25 cellular contexts compared by ENCODE assay signal in the genomic region with DNA sequence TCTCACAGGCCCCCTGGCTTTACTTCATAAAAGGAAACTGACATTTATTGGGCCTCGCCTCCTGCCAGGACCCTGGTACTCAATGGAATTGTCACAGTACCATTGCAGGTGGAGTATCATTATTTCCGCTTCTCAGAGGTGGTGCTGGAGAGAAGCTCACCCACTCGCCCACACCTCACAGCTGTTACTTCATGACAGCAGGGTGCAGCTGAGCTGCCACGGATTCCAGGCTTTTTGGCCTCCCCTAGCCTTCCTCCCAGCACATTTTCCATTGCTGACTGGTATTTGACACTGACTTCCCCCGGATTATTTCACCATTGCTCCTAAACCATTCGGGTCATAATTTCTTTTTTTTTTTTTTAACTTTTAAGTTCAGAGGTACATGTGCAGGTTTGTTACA. TPM values are rescaled to one million over a fixed set of nuclear protein-coding genes. Genes with fewer than 3 reads are reported as not detected.
"Had no signal": no experiment of that assay in that cellular context is flagged by ENCODE, and none has a peak within 500 bp of the region (broad histone marks: within the 10 kb centered on the region; RNA-seq: fewer than 3 reads in every experiment).

No MANE protein-coding gene starts in this region.

- H3K4me3 Mint-ChIP-seq: activated B cell treated with CpG ODN at 0.5 μM for 24 hours; activated CD4-positive, alpha-beta T cell treated with anti-CD3 and anti-CD28 coated beads, Interleukin-2, amount 10 ng/mL, durations not matched to agents 24 days and 14 days; activated naive CD4-positive, alpha-beta T cell treated with anti-CD3 and anti-CD28 coated beads for 36 hours; activated naive CD8-positive, alpha-beta T cell treated with anti-CD3 and anti-CD28 coated beads for 36 hours; activated T-helper 17 cell treated with anti-CD3 and anti-CD28 coated beads, Interleukin-2, amount 50 U/mL, for 72 hours; T-helper 1 cell treated with Interleukin-12 subunit alpha and Interleukin-12 subunit beta and Interleukin-4 antibody, amounts not matched to agents 30 μg/mL and 1 μg/mL, for 36 hours had no signal

- H3K4me1 ChIP-seq: Peyer's patch had no signal

- ATAC-seq: activated T-helper 17 cell treated with anti-CD3 and anti-CD28 coated beads, Interleukin-2, amount 50 U/mL, for 72 hours had no signal

- DNase-seq: activated B cell treated with CpG ODN at 0.5 μM for 24 hours; activated CD4-positive, alpha-beta T cell treated with anti-CD3 and anti-CD28 coated beads for 1 hour; activated CD4-positive, alpha-beta T cell treated with anti-CD3 and anti-CD28 coated beads, Interleukin-2, amount 10 ng/mL, durations not matched to agents 24 days and 14 days; activated CD4-positive, alpha-beta T cell treated with anti-CD3 and anti-CD28 coated beads, Interleukin-2, amount 50 U/mL, for 48 hours; activated gamma-delta T cell; activated naive CD4-positive, alpha-beta T cell treated with anti-CD3 and anti-CD28 coated beads for 36 hours; activated naive CD8-positive, alpha-beta T cell treated with anti-CD3 and anti-CD28 coated beads for 36 hours; activated T-cell treated with anti-CD3 and anti-CD28 coated beads, Interleukin-2, amount 50 U/mL, for 48 hours; anterior cingulate cortex; IMR-90; KG1; NCI-H1048; NCI-H187 treated with DMSO at 0.1 percent for 48 hours; NCI-H2171; NCI-H510A; Peyer's patch; SHP77 had no signal

- H3K27me3 Mint-ChIP-seq: activated CD4-positive, alpha-beta T cell treated with anti-CD3 and anti-CD28 coated beads, Interleukin-2, amount 10 ng/mL, durations not matched to agents 24 days and 14 days had no signal

- H3K36me3 ChIP-seq: Peyer's patch had no signal

- H3K36me3 Mint-ChIP-seq: activated naive CD8-positive, alpha-beta T cell treated with anti-CD3 and anti-CD28 coated beads for 36 hours had no signal

- H3K4me1 Mint-ChIP-seq: activated B cell treated with CpG ODN at 0.5 μM for 24 hours; activated CD4-positive, alpha-beta T cell treated with anti-CD3 and anti-CD28 coated beads, Interleukin-2, amount 10 ng/mL, durations not matched to agents 24 days and 14 days; activated naive CD8-positive, alpha-beta T cell treated with anti-CD3 and anti-CD28 coated beads for 36 hours; activated T-helper 17 cell treated with anti-CD3 and anti-CD28 coated beads, Interleukin-2, amount 50 U/mL, for 72 hours had no signal

- H3K27me3 ChIP-seq: Peyer's patch had no signal

- H3K9me3 ChIP-seq: Peyer's patch had no signal

- H3K9me3 Mint-ChIP-seq: activated B cell treated with CpG ODN at 0.5 μM for 24 hours; activated CD4-positive, alpha-beta T cell treated with anti-CD3 and anti-CD28 coated beads, Interleukin-2, amount 10 ng/mL, durations not matched to agents 24 days and 14 days; activated naive CD4-positive, alpha-beta T cell treated with anti-CD3 and anti-CD28 coated beads for 36 hours; activated naive CD8-positive, alpha-beta T cell treated with anti-CD3 and anti-CD28 coated beads for 36 hours; activated T-helper 17 cell treated with anti-CD3 and anti-CD28 coated beads, Interleukin-2, amount 50 U/mL, for 72 hours; T-helper 1 cell treated with Interleukin-12 subunit alpha and Interleukin-12 subunit beta and Interleukin-4 antibody, amounts not matched to agents 30 μg/mL and 1 μg/mL, for 36 hours had no signal

- H3K27ac Mint-ChIP-seq: activated B cell treated with CpG ODN at 0.5 μM for 24 hours; activated CD4-positive, alpha-beta T cell treated with anti-CD3 and anti-CD28 coated beads, Interleukin-2, amount 10 ng/mL, durations not matched to agents 24 days and 14 days; activated naive CD4-positive, alpha-beta T cell treated with anti-CD3 and anti-CD28 coated beads for 36 hours; activated naive CD8-positive, alpha-beta T cell treated with anti-CD3 and anti-CD28 coated beads for 36 hours; activated T-helper 17 cell treated with anti-CD3 and anti-CD28 coated beads, Interleukin-2, amount 50 U/mL, for 72 hours; T-helper 1 cell treated with Interleukin-12 subunit alpha and Interleukin-12 subunit beta and Interleukin-4 antibody, amounts not matched to agents 30 μg/mL and 1 μg/mL, for 36 hours had no signal

- H3K27ac ChIP-seq: Peyer's patch, RWPE1 had no signal

- H3K4me3 ChIP-seq: Peyer's patch had no signal

RNA-seq across cellular contexts. Expression of a gene that starts 56.6 kb away (rescaled TPM):
- total RNA-seq: activated B cell treated with CpG ODN at 0.5 μM for 24 hours; activated CD4-positive, alpha-beta T cell treated with anti-CD3 and anti-CD28 coated beads, Interleukin-2, amount 10 ng/mL, durations not matched to agents 24 days and 14 days; activated naive CD4-positive, alpha-beta T cell treated with anti-CD3 and anti-CD28 coated beads for 36 hours; activated naive CD8-positive, alpha-beta T cell treated with anti-CD3 and anti-CD28 coated beads for 36 hours; activated T-helper 17 cell treated with anti-CD3 and anti-CD28 coated beads, Interleukin-2, amount 50 U/mL, for 72 hours; cardiac septum; IMR-90; LHCN-M2; M059J; Peyer's patch; SK-MEL-5 had no signal
- polyA plus RNA-seq: adipose tissue, IMR-90 had no signal
